Comparison of ENCODE assay signal across 15 cellular contexts in the genomic region with DNA sequence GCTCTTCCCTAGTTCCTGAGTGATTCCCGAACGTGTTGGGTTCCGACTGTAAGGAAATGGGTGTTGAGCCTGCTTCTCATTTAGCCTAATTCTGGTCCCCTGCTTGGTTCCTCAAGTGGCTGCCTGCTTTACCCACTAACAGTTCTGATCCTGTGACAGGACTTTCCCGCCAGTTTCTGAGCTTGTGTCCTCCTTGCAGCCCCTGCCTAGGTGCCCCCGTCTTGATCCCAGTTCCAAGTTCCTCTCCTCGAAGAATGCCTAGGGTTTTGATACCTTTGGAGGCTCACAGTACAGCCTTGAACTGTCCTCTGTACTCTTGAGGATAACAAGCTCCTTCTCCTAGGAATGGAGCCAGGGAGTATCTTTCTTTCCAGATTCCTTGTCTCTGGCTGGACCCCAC. TPM values are rescaled to one million over a fixed set of nuclear protein-coding genes. Genes with fewer than 3 reads are reported as not detected.
A peak's percentile ranks its signal among the peaks of the same experiment; 100 is the strongest.
DNase-seq lines count a peak whose midpoint lies in the region; ATAC-seq and TF ChIP-seq lines count a peak whose summit lies in the region.
"Had no signal": no experiment of that assay in that cellular context is flagged by ENCODE, and none has a peak within 500 bp of the region (broad histone marks: within the 10 kb centered on the region; RNA-seq: fewer than 3 reads in every experiment).

No MANE protein-coding gene starts in this region.

- BruUV-seq in Calu3 (replicated peaks; lab: Mats Ljungman, UMichigan) = no TSS peak

- 77 to 86% (median 83%) methylated on average over 6 of the region's 6 CpGs for WGBS in heart left ventricle, 4 donors

- DNase-seq in cardiac septum (ENCODE audit: low spot score) = peak; percentile 69
- DNase-seq in heart left ventricle = no peak
- DNase-seq in left lobe of liver (ENCODE audit: low spot score) = peak; percentile 6
- peak; percentile 31 for DNase-seq in type B pancreatic cell (ENCODE audit: extremely low spot score, unreplicated experiment)
- DNase-seq in activated CD8-positive, alpha-beta memory T cell treated with anti-CD3 and anti-CD28 coated beads, Interleukin-2, amount 10 ng/mL, durations not matched to agents 7 days and 5 days = no peak
- DNase-seq in GM20000 (ENCODE audit: low spot score) = no peak
- DNase-seq in Calu3 = no peak
- DNase-seq: CD4-positive, alpha-beta memory T cell; DMS79 treated with DMSO at 0.1 percent for 48 hours; GF-D8 had no signal

- H3K4me3 Mint-ChIP-seq in type B pancreatic cell = no peak overlapping the region
- H3K4me3 Mint-ChIP-seq in activated CD8-positive, alpha-beta memory T cell treated with anti-CD3 and anti-CD28 coated beads, Interleukin-2, amount 10 ng/mL, durations not matched to agents 7 days and 5 days = no peak overlapping the region
- H3K4me3 Mint-ChIP-seq in Calu3 (ENCODE audit: low read depth, unreplicated experiment) = no peak overlapping the region
- H3K4me3 Mint-ChIP-seq: CD14-positive monocyte; CD4-positive, alpha-beta memory T cell; H9 had no signal

- no peak overlapping the region for H3K4me3 ChIP-seq in heart left ventricle
- H3K4me3 ChIP-seq: A549, BLaER1 had no signal

- H3K9me3 Mint-ChIP-seq in type B pancreatic cell (no peaks in the 10 kb centered on the region), Calu3 (ENCODE audit: low read depth, unreplicated experiment) (no peaks in the 10 kb centered on the region)
- no peaks in the 10 kb centered on the region for H3K9me3 Mint-ChIP-seq in activated CD8-positive, alpha-beta memory T cell treated with anti-CD3 and anti-CD28 coated beads, Interleukin-2, amount 10 ng/mL, durations not matched to agents 7 days and 5 days (ENCODE audit: low read depth)
- H3K9me3 Mint-ChIP-seq: H9 had no signal

- no peak overlapping the region for H3K27ac Mint-ChIP-seq in type B pancreatic cell
- H3K27ac Mint-ChIP-seq in activated CD8-positive, alpha-beta memory T cell treated with anti-CD3 and anti-CD28 coated beads, Interleukin-2, amount 10 ng/mL, durations not matched to agents 7 days and 5 days = no peak overlapping the region
- no peak overlapping the region for H3K27ac Mint-ChIP-seq in Calu3 (ENCODE audit: unreplicated experiment)
- H3K27ac Mint-ChIP-seq: CD14-positive monocyte; CD4-positive, alpha-beta memory T cell; H9 had no signal

- no peaks in the 10 kb centered on the region for H3K4me1 Mint-ChIP-seq in type B pancreatic cell (ENCODE audit: unreplicated experiment)
- no peaks in the 10 kb centered on the region for H3K4me1 Mint-ChIP-seq in activated CD8-positive, alpha-beta memory T cell treated with anti-CD3 and anti-CD28 coated beads, Interleukin-2, amount 10 ng/mL, durations not matched to agents 7 days and 5 days
- no peaks in the 10 kb centered on the region for H3K4me1 Mint-ChIP-seq in Calu3 (ENCODE audit: low read depth, unreplicated experiment)
- H3K4me1 Mint-ChIP-seq: CD4-positive, alpha-beta memory T cell; H9 had no signal

- peaks cover 0 to 74% (median 6%) of the 10 kb centered on the region in 9 donors for H3K27me3 ChIP-seq in heart left ventricle
- H3K27me3 ChIP-seq: BLaER1 had no signal

- H3K4me1 ChIP-seq in heart left ventricle = no peaks in the 10 kb centered on the region
- H3K4me1 ChIP-seq: A549 had no signal

- H3K36me3 Mint-ChIP-seq in type B pancreatic cell (no peaks in the 10 kb centered on the region), Calu3 (ENCODE audit: insufficient read depth, unreplicated experiment) (no peaks in the 10 kb centered on the region)
- H3K36me3 Mint-ChIP-seq in activated CD8-positive, alpha-beta memory T cell treated with anti-CD3 and anti-CD28 coated beads, Interleukin-2, amount 10 ng/mL, durations not matched to agents 7 days and 5 days = no peaks in the 10 kb centered on the region
- H3K36me3 Mint-ChIP-seq: CD14-positive monocyte; CD4-positive, alpha-beta memory T cell had no signal

- H3K9me3 ChIP-seq in heart left ventricle = no peaks in the 10 kb centered on the region
- H3K9me3 ChIP-seq: A549 had no signal

- ATAC-seq in heart left ventricle (no peak), left lobe of liver (no peak)
- ATAC-seq in activated CD8-positive, alpha-beta memory T cell treated with anti-CD3 and anti-CD28 coated beads, Interleukin-2, amount 10 ng/mL, durations not matched to agents 7 days and 5 days = no peak

- intact Hi-C loops in cardiac septum (cut with DNase I) = no loop called here
- intact Hi-C loops in heart left ventricle (cut with DNase I) = loop anchor here in 1 of 10 donors (5.0 kb wide), 1 partner anchor 50 kb away; no protein-coding TSS in a partner anchor
- intact Hi-C loops in Calu3 (cut with micrococcal nuclease; ENCODE audit: unreplicated experiment) = no loop called here

- H3K27me3 Mint-ChIP-seq in type B pancreatic cell (peaks cover 86% of the 10 kb centered on the region), Calu3 (ENCODE audit: unreplicated experiment) (peaks cover 100% of the 10 kb centered on the region)
- peaks cover 45% of the 10 kb centered on the region for H3K27me3 Mint-ChIP-seq in activated CD8-positive, alpha-beta memory T cell treated with anti-CD3 and anti-CD28 coated beads, Interleukin-2, amount 10 ng/mL, durations not matched to agents 7 days and 5 days

- CTCF ChIA-PET in activated CD8-positive, alpha-beta memory T cell treated with anti-CD3 and anti-CD28 coated beads, Interleukin-2, amount 10 ng/mL, durations not matched to agents 7 days and 5 days (lab: Charles Lee) = no interaction called here
- CTCF ChIA-PET in Calu3 (lab: Charles Lee) = no interaction called here

- H3K27ac ChIP-seq in heart left ventricle = no peak overlapping the region
- H3K27ac ChIP-seq: 22Rv1, A549, BLaER1 had no signal

- no peak for TF ChIP-seq POLR2A in heart left ventricle (IDR thresholded peaks at IDR 0.05)

- H3K36me3 ChIP-seq in heart left ventricle = no peaks in the 10 kb centered on the region
- H3K36me3 ChIP-seq: BLaER1 had no signal

- no peak for TF ChIP-seq CTCF in heart left ventricle (IDR thresholded peaks at IDR 0.05)
- TF ChIP-seq CTCF in type B pancreatic cell (conservative IDR thresholded peaks at IDR 0.05) = no peak
- no peak for TF ChIP-seq CTCF in GM20000 (IDR thresholded peaks at IDR 0.05; ENCODE audit: extremely low read depth, missing control alignments)
- no peak for TF ChIP-seq CTCF in Calu3 (IDR thresholded peaks at IDR 0.05; ENCODE audit: unreplicated experiment)

RNA-seq across cellular contexts. Expression of a gene that starts 12.0 kb away (rescaled TPM):
- total RNA-seq in cardiac septum = 0.11 TPM
- total RNA-seq in heart left ventricle = under 1 TPM in 3 of 9 donors, not detected in 6; 0.12 to 0.40 (median 0.25) TPM
- not detected for polyA plus RNA-seq in heart left ventricle
- total RNA-seq in left lobe of liver = not detected
- 0.41 and 1.5 TPM in 2 replicates for total RNA-seq in type B pancreatic cell (ENCODE audit: low replicate concordance)
- total RNA-seq in activated CD8-positive, alpha-beta memory T cell treated with anti-CD3 and anti-CD28 coated beads, Interleukin-2, amount 10 ng/mL, durations not matched to agents 7 days and 5 days = under 1 TPM in 1 of 2 experiments, not detected in 1; 0.02 TPM
- 2.2 and 2.9 TPM in 2 replicates for total RNA-seq in Calu3 (2022)
- total RNA-seq: CD4-positive, alpha-beta memory T cell had no signal
- polyA plus RNA-seq: CD14-positive monocyte; CD4-positive, alpha-beta memory T cell had no signal

Comparison
In these comparisons a context has a peak if more than half of its experiments do, and no peak if none do; other contexts are left out.
1. DNase-seq: peak in cardiac septum (single experiment), left lobe of liver (single experiment) and type B pancreatic cell (single experiment); none in heart left ventricle (0 of 5), activated CD8-positive, alpha-beta memory T cell treated with anti-CD3 and anti-CD28 coated beads, Interleukin-2, amount 10 ng/mL, durations not matched to agents 7 days and 5 days (single experiment), GM20000 (single experiment) and Calu3 (single experiment).